Comparison of ENCODE assay signal across 11 cellular contexts in the genomic region with DNA sequence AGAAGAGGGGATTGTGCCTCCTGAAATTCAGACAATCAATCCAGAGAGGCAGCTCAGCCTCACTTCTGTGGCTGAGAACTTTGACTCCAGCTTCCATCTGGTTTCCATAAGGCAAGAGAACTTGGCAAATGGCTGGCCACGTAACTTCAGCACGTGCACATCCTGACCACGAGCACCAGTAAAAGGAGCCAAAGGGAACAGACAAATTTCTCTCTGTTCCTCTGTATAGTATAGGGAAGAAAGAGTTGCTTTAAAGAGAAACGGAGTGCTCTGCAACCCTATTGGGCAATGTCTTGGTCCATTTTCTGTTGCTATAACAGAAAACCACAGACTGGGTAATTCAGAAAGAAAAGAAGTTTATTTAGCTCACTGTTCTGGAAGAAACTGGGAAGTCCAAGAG.
A peak's percentile ranks its signal among the peaks of the same experiment; 100 is the strongest.
DNase-seq lines count a peak whose midpoint lies in the region; ATAC-seq and TF ChIP-seq lines count a peak whose summit lies in the region.
"Had no signal": no experiment of that assay in that cellular context is flagged by ENCODE, and none has a peak within 500 bp of the region (broad histone marks: within the 10 kb centered on the region; RNA-seq: fewer than 3 reads in every experiment).

No MANE protein-coding gene starts in this region.

- H3K27ac Mint-ChIP-seq in activated T-cell treated with anti-CD3 and anti-CD28 coated beads, Interleukin-2, amount 50 U/mL, for 24 hours, result no peak overlapping the region

- H3K27me3 ChIP-seq in HL-60 (ENCODE audit: insufficient read depth, poor library complexity, severe bottlenecking) (no peaks in the 10 kb centered on the region), tibial artery (no peaks in the 10 kb centered on the region)

- H3K4me1 ChIP-seq in tibial artery, result peaks cover 0 to 18% (median 0%) of the 10 kb centered on the region in 4 donors

- no peaks in the 10 kb centered on the region for H3K9me3 ChIP-seq in tibial artery

- H3K4me3 ChIP-seq in HL-60 (replicated peaks; ENCODE audit: insufficient read depth, low read length), result no peak overlapping the region
- no peak overlapping the region for H3K4me3 ChIP-seq in astrocyte of the cerebellum (ENCODE audit: low read depth, low read length)
- H3K4me3 ChIP-seq in tibial artery, result no peak overlapping the region
- H3K4me3 ChIP-seq: coronary artery had no signal

- peak; percentile 55 to 83 for DNase-seq in HL-60 (ENCODE audit: low read depth in 1 of 2, low spot score in 1 of 2)
- peak; percentile 36 for DNase-seq in astrocyte of the cerebellum (ENCODE audit: low read depth)
- peak; percentile 45 for DNase-seq in iris pigment epithelial cell (ENCODE audit: low read depth)
- DNase-seq in tibial artery, result peak; percentile 74 to 78
- no peak for DNase-seq in activated T-cell treated with anti-CD3 and anti-CD28 coated beads, Interleukin-2, amount 50 U/mL, for 24 hours
- DNase-seq: activated T-cell treated with anti-CD3 and anti-CD28 coated beads, Interleukin-2, amount 50 U/mL, for 1 hour; GOT3; NCI-H1105 had no signal

- TF ChIP-seq CTCF in HL-60 (IDR thresholded peaks at IDR 0.05; ENCODE audit: insufficient read depth, low read length) (no peak), astrocyte of the cerebellum (IDR thresholded peaks at IDR 0.05; ENCODE audit: low read depth, low read length, missing control alignments) (no peak), tibial artery (IDR thresholded peaks at IDR 0.05) (no peak)

- H3K9me3 Mint-ChIP-seq in activated T-cell treated with anti-CD3 and anti-CD28 coated beads, Interleukin-2, amount 50 U/mL, for 24 hours, result peaks cover 2% of the 10 kb centered on the region

- H3K36me3 Mint-ChIP-seq in activated T-cell treated with anti-CD3 and anti-CD28 coated beads, Interleukin-2, amount 50 U/mL, for 24 hours (ENCODE audit: low read depth), result no peaks in the 10 kb centered on the region

- no peaks in the 10 kb centered on the region for H3K4me1 Mint-ChIP-seq in activated T-cell treated with anti-CD3 and anti-CD28 coated beads, Interleukin-2, amount 50 U/mL, for 24 hours (ENCODE audit: low read depth)

- no peaks in the 10 kb centered on the region for H3K27me3 Mint-ChIP-seq in activated T-cell treated with anti-CD3 and anti-CD28 coated beads, Interleukin-2, amount 50 U/mL, for 24 hours

- H3K36me3 ChIP-seq in tibial artery, result no peaks in the 10 kb centered on the region

- no peak overlapping the region for H3K4me3 Mint-ChIP-seq in activated T-cell treated with anti-CD3 and anti-CD28 coated beads, Interleukin-2, amount 50 U/mL, for 24 hours

- ATAC-seq in HG03139 (IDR thresholded peaks at IDR 0.05; ENCODE audit: unreplicated experiment) (no peak), HG02610 (IDR thresholded peaks at IDR 0.05; ENCODE audit: unreplicated experiment) (no peak)

- H3K27ac ChIP-seq in HL-60 (replicated peaks), result peak overlapping the region; percentile 54
- no peak overlapping the region for H3K27ac ChIP-seq in tibial artery
- H3K27ac ChIP-seq: coronary artery had no signal

- in situ Hi-C loops in astrocyte of the cerebellum (cut with HindIII; ENCODE audit: low sequenced_read_pairs), result no loop called here

- intact Hi-C loops in tibial artery (cut with DNase I; ENCODE audit: low total_unique reads), result no loop called here
